1 cellular context compared by ENCODE assay signal in the genomic region with DNA sequence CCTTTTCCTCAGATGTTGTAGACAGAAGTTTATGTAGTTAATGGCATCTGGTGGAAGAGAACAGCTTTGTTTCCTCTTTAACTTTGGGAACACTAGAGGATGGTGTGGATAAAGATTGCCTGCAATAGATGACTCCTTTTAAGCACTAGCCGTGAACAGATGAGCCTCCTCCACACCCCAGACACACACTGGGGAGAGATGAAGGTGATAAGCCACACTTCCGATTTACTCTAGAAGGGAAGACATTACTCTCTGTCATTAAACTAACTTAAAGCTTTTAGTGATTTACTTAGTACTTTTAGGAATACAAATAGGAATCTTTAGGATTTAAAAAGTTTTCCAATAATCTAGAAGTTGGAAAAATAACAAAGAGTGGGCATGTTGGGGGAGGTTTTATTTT.
TF ChIP-seq lines count a peak whose summit lies in the region.

No MANE protein-coding gene starts in this region.

TF ChIP-seq in K562, 482 proteins besides CTCF, POLR2A, EP300 and RAD21 (continued from another document):
- TF ChIP-seq ARID3B (CRISPR knock-in tag; IDR thresholded peaks at IDR 0.05; ENCODE audit: borderline replicate concordance) (no peak), TAL1 (IDR thresholded peaks at IDR 0.05) (peak; percentile 17; the same call in 1 of the 2 replicates), MEIS2 (IDR thresholded peaks at IDR 0.05; ENCODE audit: partially characterized antibody) (peak; percentile 55), PHTF2 (CRISPR knock-in tag; IDR thresholded peaks at IDR 0.05) (no peak), POLR2G (IDR thresholded peaks at IDR 0.05; ENCODE audit: low read depth, low read length) (no peak), HBP1 (CRISPR knock-in tag; IDR thresholded peaks at IDR 0.05) (no peak), ZNF165 (CRISPR knock-in tag; IDR thresholded peaks at IDR 0.05; ENCODE audit: borderline replicate concordance) (no peak), VEZF1 (CRISPR knock-in tag; IDR thresholded peaks at IDR 0.05) (peak; percentile 15; the same call in 1 of the 2 replicates), MTA3 (IDR thresholded peaks at IDR 0.05; ENCODE audit: borderline replicate concordance) (0 out of 2 replicates have a peak, but pooled peaks have one; percentile 26), YBX1 (IDR thresholded peaks at IDR 0.05) (no peak), NR1H2 (CRISPR knock-in tag; IDR thresholded peaks at IDR 0.05) (no peak), SMARCE1 (IDR thresholded peaks at IDR 0.05) (peak; percentile 35; the same call in 1 of the 2 replicates), GATA2 (CRISPR knock-in tag; IDR thresholded peaks at IDR 0.05) (peak; percentile 85), BHLHE40 (IDR thresholded peaks at IDR 0.05; ENCODE audit: low read length) (0 out of 2 replicates have a peak, but pooled peaks have one; percentile 21), DMBX1 (CRISPR knock-in tag; IDR thresholded peaks at IDR 0.05; ENCODE audit: borderline replicate concordance) (no peak), RBM25 (IDR thresholded peaks at IDR 0.05; ENCODE audit: low read depth, low read length, severe bottlenecking) (no peak), RCOR1 (IDR thresholded peaks at IDR 0.05; ENCODE audit: borderline replicate concordance in 1 of 2, low read depth in 2 of 2, low read length in 2 of 2) (peak in 1 of 2 experiments; percentile 78; a peak in 2 of 4 replicates), CTBP1 (IDR thresholded peaks at IDR 0.05; ENCODE audit: borderline replicate concordance) (0 out of 2 replicates have a peak, but pooled peaks have one; percentile 17), ZFP36 (IDR thresholded peaks at IDR 0.05; ENCODE audit: low read depth, low read length, partially characterized antibody) (peak; percentile 37), ARID1B (IDR thresholded peaks at IDR 0.05) (peak; percentile 46; the same call in 1 of the 2 replicates), FOXJ3 (CRISPR knock-in tag; IDR thresholded peaks at IDR 0.05) (no peak), HOXB6 (CRISPR knock-in tag; IDR thresholded peaks at IDR 0.05; ENCODE audit: borderline replicate concordance) (no peak), ARNT (IDR thresholded peaks at IDR 0.05) (no peak), SOX6 (IDR thresholded peaks at IDR 0.05) (0 out of 2 replicates have a peak, but pooled peaks have one; percentile 28), SMARCA4 (IDR thresholded peaks at IDR 0.05) (no peak), NCOR1 (IDR thresholded peaks at IDR 0.05) (no peak), NR0B1 (IDR thresholded peaks at IDR 0.05; ENCODE audit: partially characterized antibody) (no peak), NCOA1 (IDR thresholded peaks at IDR 0.05; ENCODE audit: low read depth) (no peak), BDP1 (IDR thresholded peaks at IDR 0.05; ENCODE audit: insufficient read depth, insufficient read length) (no peak), ZNF518B (CRISPR knock-in tag; IDR thresholded peaks at IDR 0.05) (no peak), ZFX (CRISPR knock-in tag; IDR thresholded peaks at IDR 0.05) (no peak)
- TF ChIP-seq, protein P1, sequence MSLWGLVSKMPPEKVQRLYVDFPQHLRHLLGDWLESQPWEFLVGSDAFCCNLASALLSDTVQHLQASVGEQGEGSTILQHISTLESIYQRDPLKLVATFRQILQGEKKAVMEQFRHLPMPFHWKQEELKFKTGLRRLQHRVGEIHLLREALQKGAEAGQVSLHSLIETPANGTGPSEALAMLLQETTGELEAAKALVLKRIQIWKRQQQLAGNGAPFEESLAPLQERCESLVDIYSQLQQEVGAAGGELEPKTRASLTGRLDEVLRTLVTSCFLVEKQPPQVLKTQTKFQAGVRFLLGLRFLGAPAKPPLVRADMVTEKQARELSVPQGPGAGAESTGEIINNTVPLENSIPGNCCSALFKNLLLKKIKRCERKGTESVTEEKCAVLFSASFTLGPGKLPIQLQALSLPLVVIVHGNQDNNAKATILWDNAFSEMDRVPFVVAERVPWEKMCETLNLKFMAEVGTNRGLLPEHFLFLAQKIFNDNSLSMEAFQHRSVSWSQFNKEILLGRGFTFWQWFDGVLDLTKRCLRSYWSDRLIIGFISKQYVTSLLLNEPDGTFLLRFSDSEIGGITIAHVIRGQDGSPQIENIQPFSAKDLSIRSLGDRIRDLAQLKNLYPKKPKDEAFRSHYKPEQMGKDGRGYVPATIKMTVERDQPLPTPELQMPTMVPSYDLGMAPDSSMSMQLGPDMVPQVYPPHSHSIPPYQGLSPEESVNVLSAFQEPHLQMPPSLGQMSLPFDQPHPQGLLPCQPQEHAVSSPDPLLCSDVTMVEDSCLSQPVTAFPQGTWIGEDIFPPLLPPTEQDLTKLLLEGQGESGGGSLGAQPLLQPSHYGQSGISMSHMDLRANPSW (CRISPR knock-in tag; IDR thresholded peaks at IDR 0.05), result no peak
- TF ChIP-seq, protein P2, sequence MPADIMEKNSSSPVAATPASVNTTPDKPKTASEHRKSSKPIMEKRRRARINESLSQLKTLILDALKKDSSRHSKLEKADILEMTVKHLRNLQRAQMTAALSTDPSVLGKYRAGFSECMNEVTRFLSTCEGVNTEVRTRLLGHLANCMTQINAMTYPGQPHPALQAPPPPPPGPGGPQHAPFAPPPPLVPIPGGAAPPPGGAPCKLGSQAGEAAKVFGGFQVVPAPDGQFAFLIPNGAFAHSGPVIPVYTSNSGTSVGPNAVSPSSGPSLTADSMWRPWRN (IDR thresholded peaks at IDR 0.05; ENCODE audit: low read depth), result 0 out of 2 replicates have a peak, but pooled peaks have one; percentile 27
- TF ChIP-seq, protein P3, sequence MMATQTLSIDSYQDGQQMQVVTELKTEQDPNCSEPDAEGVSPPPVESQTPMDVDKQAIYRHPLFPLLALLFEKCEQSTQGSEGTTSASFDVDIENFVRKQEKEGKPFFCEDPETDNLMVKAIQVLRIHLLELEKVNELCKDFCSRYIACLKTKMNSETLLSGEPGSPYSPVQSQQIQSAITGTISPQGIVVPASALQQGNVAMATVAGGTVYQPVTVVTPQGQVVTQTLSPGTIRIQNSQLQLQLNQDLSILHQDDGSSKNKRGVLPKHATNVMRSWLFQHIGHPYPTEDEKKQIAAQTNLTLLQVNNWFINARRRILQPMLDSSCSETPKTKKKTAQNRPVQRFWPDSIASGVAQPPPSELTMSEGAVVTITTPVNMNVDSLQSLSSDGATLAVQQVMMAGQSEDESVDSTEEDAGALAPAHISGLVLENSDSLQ (IDR thresholded peaks at IDR 0.05), result peak; percentile 41; the same call in 1 of the 2 replicates
- TF ChIP-seq, protein P4, sequence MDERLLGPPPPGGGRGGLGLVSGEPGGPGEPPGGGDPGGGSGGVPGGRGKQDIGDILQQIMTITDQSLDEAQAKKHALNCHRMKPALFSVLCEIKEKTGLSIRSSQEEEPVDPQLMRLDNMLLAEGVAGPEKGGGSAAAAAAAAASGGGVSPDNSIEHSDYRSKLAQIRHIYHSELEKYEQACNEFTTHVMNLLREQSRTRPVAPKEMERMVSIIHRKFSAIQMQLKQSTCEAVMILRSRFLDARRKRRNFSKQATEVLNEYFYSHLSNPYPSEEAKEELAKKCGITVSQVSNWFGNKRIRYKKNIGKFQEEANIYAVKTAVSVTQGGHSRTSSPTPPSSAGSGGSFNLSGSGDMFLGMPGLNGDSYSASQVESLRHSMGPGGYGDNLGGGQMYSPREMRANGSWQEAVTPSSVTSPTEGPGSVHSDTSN (CRISPR knock-in tag; IDR thresholded peaks at IDR 0.05; ENCODE audit: low read depth), result no peak
- TF ChIP-seq, protein P4 (tag; conservative IDR thresholded peaks at IDR 0.05; ENCODE audit: low read depth), result peak; percentile 51; the same call in 1 of the 2 replicates
- TF ChIP-seq, protein P5, sequence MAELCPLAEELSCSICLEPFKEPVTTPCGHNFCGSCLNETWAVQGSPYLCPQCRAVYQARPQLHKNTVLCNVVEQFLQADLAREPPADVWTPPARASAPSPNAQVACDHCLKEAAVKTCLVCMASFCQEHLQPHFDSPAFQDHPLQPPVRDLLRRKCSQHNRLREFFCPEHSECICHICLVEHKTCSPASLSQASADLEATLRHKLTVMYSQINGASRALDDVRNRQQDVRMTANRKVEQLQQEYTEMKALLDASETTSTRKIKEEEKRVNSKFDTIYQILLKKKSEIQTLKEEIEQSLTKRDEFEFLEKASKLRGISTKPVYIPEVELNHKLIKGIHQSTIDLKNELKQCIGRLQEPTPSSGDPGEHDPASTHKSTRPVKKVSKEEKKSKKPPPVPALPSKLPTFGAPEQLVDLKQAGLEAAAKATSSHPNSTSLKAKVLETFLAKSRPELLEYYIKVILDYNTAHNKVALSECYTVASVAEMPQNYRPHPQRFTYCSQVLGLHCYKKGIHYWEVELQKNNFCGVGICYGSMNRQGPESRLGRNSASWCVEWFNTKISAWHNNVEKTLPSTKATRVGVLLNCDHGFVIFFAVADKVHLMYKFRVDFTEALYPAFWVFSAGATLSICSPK (IDR thresholded peaks at IDR 0.05; ENCODE audit: borderline replicate concordance), result no peak
